8 cellular contexts compared by ENCODE assay signal in the genomic region with DNA sequence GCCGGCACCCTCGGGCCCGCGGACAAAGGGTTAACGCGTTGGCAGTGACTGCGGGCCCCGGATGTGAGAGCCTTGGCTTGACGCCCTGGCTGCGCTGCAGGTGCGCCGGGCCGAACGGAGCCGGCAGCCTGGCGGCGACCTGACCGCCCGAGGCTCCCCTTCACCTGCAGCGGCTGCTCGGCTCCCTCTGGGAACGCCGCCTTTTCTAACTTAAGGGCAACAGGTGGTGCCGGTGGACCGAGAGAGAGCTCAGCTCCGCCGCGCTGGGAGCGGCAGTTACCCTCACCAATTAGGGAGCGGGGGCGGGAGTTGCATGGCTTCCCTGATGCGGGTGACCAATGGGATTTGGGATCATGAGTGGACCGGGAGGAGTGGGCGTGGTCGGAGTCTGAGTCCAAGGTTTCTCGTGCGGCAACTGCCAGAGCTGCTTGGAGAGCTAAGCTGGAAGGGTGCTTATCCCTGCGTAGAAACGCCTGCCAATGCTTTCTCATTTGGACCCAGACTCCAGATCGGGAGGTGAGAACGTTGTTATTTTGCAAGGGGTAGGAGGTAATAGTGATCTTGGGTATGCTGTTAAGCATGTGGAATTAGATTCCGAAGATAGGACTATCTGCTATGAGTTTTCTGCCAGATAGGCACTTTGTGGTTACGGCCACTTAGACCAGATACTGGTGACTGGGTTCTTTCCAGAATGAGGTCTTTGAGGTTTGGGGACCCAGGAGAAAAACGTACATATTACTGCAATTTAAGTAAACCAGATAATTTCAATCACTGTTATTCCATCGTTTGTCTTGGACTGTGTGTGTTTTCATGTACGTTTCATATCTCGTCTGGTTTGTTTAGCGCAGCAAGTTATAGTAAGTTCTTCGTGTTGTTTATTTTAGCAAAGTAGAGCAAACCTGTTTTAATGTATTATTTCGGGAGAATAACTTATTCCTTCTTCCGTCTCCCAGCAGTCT. TPM values are rescaled to one million over a fixed set of nuclear protein-coding genes. Genes with fewer than 3 reads are reported as not detected.
DNase-seq lines count a peak whose midpoint lies in the region; ATAC-seq and TF ChIP-seq lines count a peak whose summit lies in the region.

ARL4A (plus strand) TSS at position 421 of the 959 bp plus-strand sequence. CDS start 622 bp downstream, outside the sequence.

- no peak within 1 kb of the TSS for H2BK5ac ChIP-seq in H9 (ENCODE audit: insufficient read length, low read length)

- peak within 1 kb of the TSS; percentile 83 to 97 for H3K4me3 Mint-ChIP-seq in H9
- peak within 1 kb of the TSS; percentile 91 to 97 for H3K4me3 Mint-ChIP-seq in stimulated activated naive CD8-positive, alpha-beta T cell treated with anti-CD3 and anti-CD28 coated beads, Interleukin-15, amount 100 ng/mL, for 72 hours

- no peak within 1 kb of the TSS; the same call in 1 of the 2 replicates for H3K4ac ChIP-seq in H9 (ENCODE audit: low read depth, low read length)

- H3K79me2 ChIP-seq in H9 (ENCODE audit: insufficient read depth, low read length) (peaks cover 15% of the 10 kb centered on the region; the same call in 1 of the 2 replicates), neural cell (replicated peaks; ENCODE audit: insufficient read depth, low read length) (peaks cover 3% of the 10 kb centered on the region)

- no peak within 1 kb of the TSS for H3T11ph ChIP-seq in H9 (ENCODE audit: low read length)

- H2BK12ac ChIP-seq in H9 (ENCODE audit: insufficient read length, low read depth, low read length), result no peak within 1 kb of the TSS

- H3K9me3 ChIP-seq in H9 (ENCODE audit: control insufficient read depth, low read depth, low read length), result no peaks in the 10 kb centered on the region
- no peaks in the 10 kb centered on the region; the same call in 1 of the 2 replicates for H3K9me3 ChIP-seq in MG63
- H3K9me3 ChIP-seq in SJCRH30 (replicated peaks), result no peaks in the 10 kb centered on the region
- no peaks in the 10 kb centered on the region for H3K9me3 ChIP-seq in neural cell (ENCODE audit: low read length)

- H3K79me1 ChIP-seq in H9 (ENCODE audit: insufficient read depth, low read depth, low read length, poor library complexity, severe bottlenecking), result no peaks in the 10 kb centered on the region

- peak; percentile 100 for DNase-seq in ELR (ENCODE audit: low read depth)
- DNase-seq in H9, result peak; percentile 98
- DNase-seq in MG63, result peak; percentile 99
- peak; percentile 95 to 98 for DNase-seq in SJCRH30
- peak; percentile 58 to 76 (median 62) for DNase-seq in activated naive CD4-positive, alpha-beta T cell (lab: John Stamatoyannopoulos, UW)
- DNase-seq in foreskin fibroblast, result peak; percentile 97 to 99
- peak; percentile 88 to 92 for DNase-seq in stimulated activated naive CD8-positive, alpha-beta T cell treated with anti-CD3 and anti-CD28 coated beads, Interleukin-15, amount 100 ng/mL, for 72 hours

- no peak within 1 kb of the TSS for H4K8ac ChIP-seq in H9 (replicated peaks; ENCODE audit: insufficient read length, low read depth, low read length)

- peaks cover 0 to 9% (median 4%) of the 10 kb centered on the region in 3 experiments; a peak in 5 of 7 replicates for H3K36me3 Mint-ChIP-seq in H9 (ENCODE audit: insufficient read depth in 1 of 3, low read depth in 3 of 3)

- H3K9me2 ChIP-seq in neural cell (ENCODE audit: insufficient read depth, low read length), result no peaks in the 10 kb centered on the region

- H3F3A ChIP-seq in neural cell (ENCODE audit: insufficient read depth, low read length, poor library complexity, severe bottlenecking), result no peaks in the 10 kb centered on the region

- H4K20me1 ChIP-seq in H9 (ENCODE audit: control insufficient read depth, insufficient read depth, insufficient read length) (no peaks in the 10 kb centered on the region), neural cell (ENCODE audit: insufficient read depth) (no peaks in the 10 kb centered on the region)

- H4K5ac ChIP-seq in H9 (ENCODE audit: insufficient read length, low read depth, low read length), result no peak within 1 kb of the TSS

- H3K4me1 Mint-ChIP-seq in H9, result peaks cover 34 to 43% of the 10 kb centered on the region in 2 experiments
- peaks cover 37% of the 10 kb centered on the region for H3K4me1 Mint-ChIP-seq in stimulated activated naive CD8-positive, alpha-beta T cell treated with anti-CD3 and anti-CD28 coated beads, Interleukin-15, amount 100 ng/mL, for 72 hours

- peaks cover 6% of the 10 kb centered on the region for H3K23me2 ChIP-seq in H9 (ENCODE audit: insufficient read length, low read depth, low read length, poor library complexity, severe bottlenecking)

- H3K14ac ChIP-seq in H9 (ENCODE audit: insufficient read depth, low read length), result peak within 1 kb of the TSS; percentile 90

- peak within 1 kb of the TSS; percentile 80 for H3K18ac ChIP-seq in H9 (ENCODE audit: insufficient read length, low read depth, low read length)

- peak within 1 kb of the TSS; percentile 83 for H3K9ac ChIP-seq in H9 (ENCODE audit: extremely low read depth, insufficient read length, low read length)
- H3K9ac ChIP-seq in neural cell (ENCODE audit: low read length), result peak within 1 kb of the TSS; percentile 81

- TF ChIP-seq CTCF in H9 (conservative IDR thresholded peaks at IDR 0.05) (peak; percentile 48; the same call in 2 of the 3 replicates), foreskin fibroblast (IDR thresholded peaks at IDR 0.05; ENCODE audit: low read depth, low read length) (peak; percentile 8), neural cell (IDR thresholded peaks at IDR 0.05; ENCODE audit: poor library complexity, severe bottlenecking) (no peak)

- no peak within 1 kb of the TSS for H2BK120ac ChIP-seq in H9 (ENCODE audit: low read depth, low read length, poor library complexity, severe bottlenecking)

- TF ChIP-seq RAD21 in neural cell (conservative IDR thresholded peaks at IDR 0.05), result peak; percentile 53

- peak within 1 kb of the TSS; percentile 96 for H3K4me2 ChIP-seq in H9 (ENCODE audit: insufficient read depth, insufficient read length, low read length)
- peak within 1 kb of the TSS; percentile 59 for H3K4me2 ChIP-seq in neural cell (ENCODE audit: low read length)

- H3K56ac ChIP-seq in H9 (ENCODE audit: insufficient read length, low read depth, low read length), result no peak within 1 kb of the TSS

- peaks cover 45% of the 10 kb centered on the region for H3K36me3 ChIP-seq in MG63
- no peaks in the 10 kb centered on the region for H3K36me3 ChIP-seq in SJCRH30
- no peaks in the 10 kb centered on the region for H3K36me3 ChIP-seq in neural cell (ENCODE audit: insufficient read depth, low read length)

- no peak within 1 kb of the TSS for H2AK5ac ChIP-seq in H9 (ENCODE audit: insufficient read length, low read length)

- peak within 1 kb of the TSS; percentile 98 for H3K4me3 ChIP-seq in MG63
- peak within 1 kb of the TSS; percentile 65 for H3K4me3 ChIP-seq in SJCRH30
- H3K4me3 ChIP-seq in foreskin fibroblast (ENCODE audit: low read depth in 1 of 2, low read length in 2 of 2), result peak within 1 kb of the TSS; percentile 76 to 94
- peak within 1 kb of the TSS; percentile 95 for H3K4me3 ChIP-seq in neural cell (ENCODE audit: low read length)

- H2BK20ac ChIP-seq in H9 (ENCODE audit: low read depth, low read length, poor library complexity, severe bottlenecking), result no peak within 1 kb of the TSS

- no peak within 1 kb of the TSS for H3K23ac ChIP-seq in H9 (ENCODE audit: insufficient read length, low read depth, low read length)

- peak within 1 kb of the TSS; percentile 92 to 97 (median 97) for H3K27ac Mint-ChIP-seq in H9
- peak within 1 kb of the TSS; percentile 98 to 99 for H3K27ac Mint-ChIP-seq in stimulated activated naive CD8-positive, alpha-beta T cell treated with anti-CD3 and anti-CD28 coated beads, Interleukin-15, amount 100 ng/mL, for 72 hours

- H2BK15ac ChIP-seq in H9 (ENCODE audit: low read depth, low read length), result no peak within 1 kb of the TSS

- no peaks in the 10 kb centered on the region for H3K9me3 Mint-ChIP-seq in H9
- no peaks in the 10 kb centered on the region for H3K9me3 Mint-ChIP-seq in stimulated activated naive CD8-positive, alpha-beta T cell treated with anti-CD3 and anti-CD28 coated beads, Interleukin-15, amount 100 ng/mL, for 72 hours

- no peak for TF ChIP-seq EP300 in neural cell (conservative IDR thresholded peaks at IDR 0.05; ENCODE audit: poor library complexity, severe bottlenecking)

- H3K27me3 Mint-ChIP-seq in H9 (ENCODE audit: low read depth), result no peaks in the 10 kb centered on the region
- no peaks in the 10 kb centered on the region for H3K27me3 Mint-ChIP-seq in stimulated activated naive CD8-positive, alpha-beta T cell treated with anti-CD3 and anti-CD28 coated beads, Interleukin-15, amount 100 ng/mL, for 72 hours

- H3K27ac ChIP-seq in H9 (ENCODE audit: insufficient read length, low read depth, low read length) (no peak within 1 kb of the TSS), SJCRH30 (0 out of 2 replicates have a peak within 1 kb of the TSS, but pooled peaks have one; percentile 6), neural cell (ENCODE audit: low read length) (peak within 1 kb of the TSS; percentile 59)

- ATAC-seq in stimulated activated naive CD8-positive, alpha-beta T cell treated with anti-CD3 and anti-CD28 coated beads, Interleukin-15, amount 100 ng/mL, for 72 hours, result peak; percentile 69

- H4K91ac ChIP-seq in H9 (ENCODE audit: insufficient read length, low read depth, low read length), result no peak within 1 kb of the TSS

- H3K4me1 ChIP-seq in H9 (ENCODE audit: insufficient read depth, low read length) (no peaks in the 10 kb centered on the region; the same call in 1 of the 2 replicates), SJCRH30 (peaks cover 4% of the 10 kb centered on the region)

- H2AFZ ChIP-seq in H9 (ENCODE audit: low read length) (no peak within 1 kb of the TSS), neural cell (ENCODE audit: low read depth, low read length) (peak within 1 kb of the TSS; percentile 68)

- H3K27me3 ChIP-seq in H9 (ENCODE audit: insufficient read depth, low read length) (no peaks in the 10 kb centered on the region), MG63 (no peaks in the 10 kb centered on the region), SJCRH30 (no peaks in the 10 kb centered on the region), neural cell (ENCODE audit: insufficient read depth, low read depth, low read length) (no peaks in the 10 kb centered on the region)

- no CpG with 5 or more reads among the region's 51 CpGs for WGBS in H9 (ENCODE audit: extremely low coverage, insufficient read length, low lambda C conversion rate)

TF ChIP-seq in neural cell, 6 proteins besides CTCF, POLR2A, EP300 and RAD21 (continues in another document):
- no peak for TF ChIP-seq POLR2AphosphoS5 (IDR thresholded peaks at IDR 0.05)
- TF ChIP-seq TAF1 (IDR thresholded peaks at IDR 0.05; ENCODE audit: low read depth), result peak; percentile 64
- peak; percentile 34 for TF ChIP-seq SMC3 (conservative IDR thresholded peaks at IDR 0.05; ENCODE audit: poor library complexity)
- no peak for TF ChIP-seq EZH2 (IDR thresholded peaks at IDR 0.05; ENCODE audit: borderline replicate concordance, insufficient read depth, low read length, poor library complexity, severe bottlenecking)
- TF ChIP-seq MXI1 (conservative IDR thresholded peaks at IDR 0.05; ENCODE audit: poor library complexity, severe bottlenecking), result no peak

RNA-seq across cellular contexts. Expression of gene ARL4A, which starts in this region (rescaled TPM):
- 36.3 and 39.4 TPM in 2 replicates for total RNA-seq in H9 (2021)
- 66.5 and 99.5 TPM in 2 replicates for total RNA-seq in MG63 (2014; rRNA removed; shearing (Covaris generic); ENCODE audit: low replicate concordance)
- total RNA-seq in SJCRH30 (2014; rRNA removed; shearing (Covaris generic)), result 0.81 and 1.5 TPM in 2 replicates
- 7.7 and 10.9 TPM in 2 replicates for polyA plus RNA-seq in neural cell
- 13.9 and 16.1 TPM in 2 replicates for polyA minus RNA-seq in neural cell

Comparison
In these comparisons a context has a peak if more than half of its experiments do, and no peak if none do; other contexts are left out.
1. RNA of gene ARL4A (total RNA-seq): 66.5 to 99.5 TPM in MG63 and 36.3 to 39.4 TPM in H9; 0.81 to 1.5 TPM in SJCRH30; every median in the first group is over 10 times any median in the second.
2. Peak in every context shown above with its lines, with median percentiles within 50 percentile points of each other: DNase-seq and H3K4me3 ChIP-seq.